8 cellular contexts compared by ENCODE assay signal in the genomic region with DNA sequence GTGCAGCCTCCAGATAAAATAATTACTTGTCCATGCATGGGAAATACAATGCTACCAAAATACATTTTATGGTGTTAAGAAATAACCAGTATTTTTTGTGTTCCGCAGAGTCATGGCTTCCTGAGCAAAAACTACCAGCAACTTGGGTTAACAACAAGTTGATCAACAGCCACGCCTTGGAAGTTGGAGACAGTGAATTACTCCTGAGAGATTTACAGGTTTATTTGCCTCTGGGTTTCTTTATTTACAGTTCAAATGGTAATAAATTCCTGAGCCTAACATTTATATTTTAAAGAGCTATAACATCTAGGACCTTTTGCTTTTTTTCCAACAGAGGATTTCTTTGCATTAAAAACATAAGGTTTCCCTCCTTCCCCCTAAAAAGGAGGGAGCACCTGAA.
"Had no signal": no experiment of that assay in that cellular context is flagged by ENCODE, and none has a peak within 500 bp of the region (broad histone marks: within the 10 kb centered on the region; RNA-seq: fewer than 3 reads in every experiment).

No MANE protein-coding gene starts in this region.

- H3K9me3 ChIP-seq: HAP-1 had no signal

- H3K27ac ChIP-seq: GM23248, HL-60 had no signal

- H3K9ac ChIP-seq: GM23248 had no signal

- FAIRE-seq: HepG2 had no signal

- ATAC-seq: HCT116, HepG2 had no signal

- H3K36me3 ChIP-seq: HAP-1 had no signal

- DNase-seq: GM23248, GOT3, H7, HFFc6 had no signal

- H2AFZ ChIP-seq: GM23248 had no signal

- H3K4me1 ChIP-seq: HAP-1 had no signal

- H3K4me3 ChIP-seq: GM23248, HAP-1 had no signal
